ENCODE assay signal across 9 cellular contexts in the genomic region with DNA sequence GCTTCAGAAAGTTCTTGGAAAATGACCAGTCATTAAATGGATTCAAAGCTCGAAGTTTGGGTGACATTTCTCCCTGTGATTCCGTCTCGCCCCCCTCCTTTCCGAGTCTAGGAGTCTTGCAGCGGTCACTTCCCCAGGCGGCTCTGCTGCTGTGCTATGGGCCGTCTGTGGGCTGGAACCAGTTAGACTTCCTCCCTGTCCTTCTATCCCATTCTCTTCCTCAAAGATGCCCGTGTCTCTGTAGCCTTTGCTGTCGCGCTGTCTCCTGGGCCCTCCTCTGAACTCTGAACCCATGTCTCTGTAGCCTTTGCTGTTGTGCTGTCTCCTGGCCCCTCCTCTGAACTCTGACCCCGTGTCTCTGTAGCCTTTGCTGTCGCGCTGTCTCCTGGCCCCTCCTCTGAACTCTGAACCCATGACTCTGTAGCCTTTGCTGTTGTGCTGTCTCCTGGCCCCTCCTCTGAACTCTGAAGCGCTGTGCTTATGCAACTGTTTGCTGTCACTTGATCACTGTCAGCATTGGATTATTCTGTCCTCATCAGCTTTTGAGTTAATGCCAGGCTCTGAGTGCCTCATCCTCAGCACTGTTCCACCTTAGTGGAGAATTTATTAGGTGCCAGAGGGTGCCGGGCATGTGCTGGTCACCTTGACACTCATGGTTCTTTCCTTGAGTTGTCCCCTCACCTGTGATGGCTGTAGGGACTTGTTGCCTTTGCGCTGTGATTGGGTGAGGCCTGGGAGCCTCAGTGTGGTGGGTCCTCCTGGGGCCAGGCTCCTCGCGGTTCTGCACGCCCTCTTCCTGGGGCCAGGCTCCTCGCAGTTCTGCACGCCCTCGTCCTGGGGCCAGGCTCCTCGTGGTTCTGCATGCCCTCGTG.
DNase-seq lines count a peak whose midpoint lies in the region; ATAC-seq and TF ChIP-seq lines count a peak whose summit lies in the region.
"Had no signal": no experiment of that assay in that cellular context is flagged by ENCODE, and none has a peak within 500 bp of the region (broad histone marks: within the 10 kb centered on the region; RNA-seq: fewer than 3 reads in every experiment).

No MANE protein-coding gene starts in this region.

- peaks cover 12% of the 10 kb centered on the region for H3K36me3 Mint-ChIP-seq in progenitor cell of endocrine pancreas (ENCODE audit: insufficient read depth)

- no peak overlapping the region for H3K4me3 Mint-ChIP-seq in progenitor cell of endocrine pancreas (ENCODE audit: low read depth)

- DNase-seq in HT-29 (ENCODE audit: low spot score) (peak; percentile 10), RWPE1 (ENCODE audit: low spot score) (no peak), left ventricle myocardium inferior (no peak), progenitor cell of endocrine pancreas (ENCODE audit: low spot score, unreplicated experiment) (no peak), NOMO-1 (lab: John Stamatoyannopoulos, UW; ENCODE audit: unreplicated experiment in 2 of 2) (no peak), HK-2 (ENCODE audit: unreplicated experiment) (no peak)
- DNase-seq: activated gamma-delta T cell treated with Interleukin-2 at 50 U/mL for 16 hours had no signal

- CTCF ChIA-PET in RWPE1 (lab: Yijun Ruan, JAX): no interaction called here

- no peaks in the 10 kb centered on the region for H3K9me3 Mint-ChIP-seq in progenitor cell of endocrine pancreas (ENCODE audit: low read depth)

- H3K4me1 ChIP-seq in left ventricle myocardium inferior: peaks cover 37% of the 10 kb centered on the region

- no peaks in the 10 kb centered on the region for H3K27me3 ChIP-seq in left ventricle myocardium inferior (ENCODE audit: low read depth)

- H3K4me1 Mint-ChIP-seq in progenitor cell of endocrine pancreas (ENCODE audit: low read depth): peaks cover 16% of the 10 kb centered on the region

- H3K27ac ChIP-seq in RWPE1 (peak overlapping the region; percentile 32; the same call in 1 of the 2 replicates), left ventricle myocardium inferior (replicated peaks) (peak overlapping the region; percentile 45)

- no peak overlapping the region for H3K4me3 ChIP-seq in left ventricle myocardium inferior

- no peaks in the 10 kb centered on the region for H3K9me3 ChIP-seq in left ventricle myocardium inferior (replicated peaks)

- H3K27me3 Mint-ChIP-seq in progenitor cell of endocrine pancreas: no peaks in the 10 kb centered on the region

- POLR2A ChIA-PET in RWPE1 (lab: Yijun Ruan, JAX; ENCODE audit: low non-redundant PET): no interaction called here

- intact Hi-C loops in left ventricle myocardium inferior (cut with micrococcal nuclease): no loop called here

- no peak for ATAC-seq in GM21619 (IDR thresholded peaks at IDR 0.05; ENCODE audit: unreplicated experiment)
- ATAC-seq in GM19455 (IDR thresholded peaks at IDR 0.05; ENCODE audit: unreplicated experiment): no peak

- no peaks in the 10 kb centered on the region for H3K36me3 ChIP-seq in left ventricle myocardium inferior

- TF ChIP-seq CTCF in RWPE1 (conservative IDR thresholded peaks at IDR 0.05; ENCODE audit: low read depth): no peak
- TF ChIP-seq CTCF in left ventricle myocardium inferior (IDR thresholded peaks at IDR 0.05; ENCODE audit: borderline replicate concordance): no peak
- TF ChIP-seq CTCF in progenitor cell of endocrine pancreas (IDR thresholded peaks at IDR 0.05; ENCODE audit: unreplicated experiment): no peak

- H3K27ac Mint-ChIP-seq in progenitor cell of endocrine pancreas: peak overlapping the region; percentile 76
